In genomic region chr2:159140070-159140774, GRCh38 we compare ENCODE assay signal across 14 cellular contexts.
A peak's percentile ranks its signal among the peaks of the same experiment; 100 is the strongest.
DNase-seq lines count a peak whose midpoint lies in the region; ATAC-seq, FAIRE-seq and TF ChIP-seq lines count a peak whose summit lies in the region.
"Had no signal": no experiment of that assay in that cellular context is flagged by ENCODE, and none has a peak within 500 bp of the region (broad histone marks: within the 10 kb centered on the region; RNA-seq: fewer than 3 reads in every experiment).

No MANE protein-coding gene starts in this region.

- peak; percentile 71 for DNase-seq in GM03348 (ENCODE audit: low spot score)
- DNase-seq in NCI-H82 (lab: John Stamatoyannopoulos, UW): peak; percentile 68
- peak; percentile 85 for DNase-seq in bronchial epithelial cell (ENCODE audit: low read depth)
- no peak for DNase-seq in mesothelial cell of epicardium (ENCODE audit: low spot score in 2 of 2, unreplicated experiment in 2 of 2)
- DNase-seq in T-helper 2 cell: no peak
- DNase-seq in anterior cingulate cortex (lab: John Stamatoyannopoulos, UW): no peak
- DNase-seq: activated CD8-positive, alpha-beta memory T cell treated with anti-CD3 and anti-CD28 coated beads, Interleukin-2, amount 50 U/mL, for 4 hours; head of caudate nucleus; naive B cell; stimulated activated naive CD8-positive, alpha-beta T cell treated with anti-CD3 and anti-CD28 coated beads, Interleukin-15, amount 100 ng/mL, for 72 hours had no signal

- TF ChIP-seq CTCF in bronchial epithelial cell (IDR thresholded peaks at IDR 0.05; ENCODE audit: insufficient read depth, low read length, severe bottlenecking) (no peak), mesothelial cell of epicardium (IDR thresholded peaks at IDR 0.05; ENCODE audit: unreplicated experiment) (no peak)

- ATAC-seq in HG03571 (IDR thresholded peaks at IDR 0.05; ENCODE audit: unreplicated experiment) (no peak), HG03039 (IDR thresholded peaks at IDR 0.05; ENCODE audit: unreplicated experiment) (no peak)
- ATAC-seq: stimulated activated naive CD8-positive, alpha-beta T cell treated with anti-CD3 and anti-CD28 coated beads, Interleukin-15, amount 100 ng/mL, for 72 hours had no signal

- H3K36me3 ChIP-seq in bronchial epithelial cell (ENCODE audit: control insufficient read depth, insufficient read depth, low read length): peaks cover 2% of the 10 kb centered on the region
- H3K36me3 ChIP-seq: breast epithelium had no signal

- no peak for FAIRE-seq in bronchial epithelial cell (lab: Jason Lieb, UNC)

- no peak overlapping the region for H3K4me3 ChIP-seq in bronchial epithelial cell (ENCODE audit: low read depth, low read length)
- H3K4me3 ChIP-seq: breast epithelium had no signal

- no peaks in the 10 kb centered on the region for H3K27me3 ChIP-seq in bronchial epithelial cell (ENCODE audit: control insufficient read depth, insufficient read depth, low read length)
- H3K27me3 ChIP-seq: breast epithelium had no signal

- H3K4me3 Mint-ChIP-seq in mesothelial cell of epicardium: no peak overlapping the region
- H3K4me3 Mint-ChIP-seq: naive B cell; stimulated activated naive CD8-positive, alpha-beta T cell treated with anti-CD3 and anti-CD28 coated beads, Interleukin-15, amount 100 ng/mL, for 72 hours; T-helper 1 cell treated with Interleukin-12 subunit alpha and Interleukin-12 subunit beta and Interleukin-4 antibody, amounts not matched to agents 30 μg/mL and 1 μg/mL, for 36 hours had no signal

- H3K36me3 Mint-ChIP-seq in mesothelial cell of epicardium: peaks cover 9% of the 10 kb centered on the region
- H3K36me3 Mint-ChIP-seq: naive B cell had no signal

- H3K9me3 Mint-ChIP-seq in mesothelial cell of epicardium: no peaks in the 10 kb centered on the region
- H3K9me3 Mint-ChIP-seq: stimulated activated naive CD8-positive, alpha-beta T cell treated with anti-CD3 and anti-CD28 coated beads, Interleukin-15, amount 100 ng/mL, for 72 hours; T-helper 1 cell treated with Interleukin-12 subunit alpha and Interleukin-12 subunit beta and Interleukin-4 antibody, amounts not matched to agents 30 μg/mL and 1 μg/mL, for 36 hours had no signal

- peaks cover 63% of the 10 kb centered on the region for H3K4me1 Mint-ChIP-seq in mesothelial cell of epicardium
- H3K4me1 Mint-ChIP-seq: naive B cell had no signal

- peak overlapping the region; percentile 66 for H3K27ac Mint-ChIP-seq in mesothelial cell of epicardium
- H3K27ac Mint-ChIP-seq: T-helper 1 cell treated with Interleukin-12 subunit alpha and Interleukin-12 subunit beta and Interleukin-4 antibody, amounts not matched to agents 30 μg/mL and 1 μg/mL, for 36 hours had no signal

- no peaks in the 10 kb centered on the region for H3K27me3 Mint-ChIP-seq in mesothelial cell of epicardium (ENCODE audit: low read depth)
- H3K27me3 Mint-ChIP-seq: stimulated activated naive CD8-positive, alpha-beta T cell treated with anti-CD3 and anti-CD28 coated beads, Interleukin-15, amount 100 ng/mL, for 72 hours had no signal

Comparison
In these comparisons a context has a peak if more than half of its experiments do, and no peak if none do; other contexts are left out.
1. DNase-seq: peak in GM03348 (single experiment), NCI-H82 (single experiment) and bronchial epithelial cell (single experiment); none in mesothelial cell of epicardium (0 of 2), T-helper 2 cell (0 of 5) and anterior cingulate cortex (0 of 58).